In genomic region chr14:60343571-60344071, GRCh38 we compare ENCODE assay signal across 26 cellular contexts.
DNase-seq lines count a peak whose midpoint lies in the region; ATAC-seq, FAIRE-seq and TF ChIP-seq lines count a peak whose summit lies in the region.
"Had no signal": no experiment of that assay in that cellular context is flagged by ENCODE, and none has a peak within 500 bp of the region (broad histone marks: within the 10 kb centered on the region; RNA-seq: fewer than 3 reads in every experiment).

No MANE protein-coding gene starts in this region.

- POLR2A ChIA-PET in OCI-LY7 (lab: Charles Lee), result interaction anchor here (0.6 to 1.4 kb wide), 4 partner anchors 11 to 160 kb away, joined by 3 to 8 read pairs (median 4); no protein-coding TSS in a partner anchor

- H3K27ac ChIP-seq in OCI-LY7 (ENCODE audit: low read depth, low read length, poor library complexity, severe bottlenecking) (peak overlapping the region; percentile 1), prostate gland (no peak overlapping the region)
- H3K27ac ChIP-seq: A549; BLaER1 treated with 17β-estradiol and CSF1 and Interleukin-3, amounts not matched to agents 10 nM and 100 nM; SJSA1 had no signal

- H3K9me2 ChIP-seq in OCI-LY7 (ENCODE audit: insufficient read depth, low read length), result no peaks in the 10 kb centered on the region

- no peaks in the 10 kb centered on the region for H4K20me1 ChIP-seq in OCI-LY7 (ENCODE audit: insufficient read depth, low read length)
- H4K20me1 ChIP-seq: BLaER1 treated with 17β-estradiol and CSF1 and Interleukin-3, amounts not matched to agents 10 nM and 100 nM had no signal

- no peak overlapping the region for H3K4me3 Mint-ChIP-seq in stimulated activated effector memory CD8-positive, alpha-beta T cell treated with anti-CD3 and anti-CD28 coated beads, Interleukin-12 subunit alpha, Interleukin-12 subunit beta, amount 100 ng/mL, for 72 hours
- H3K4me3 Mint-ChIP-seq: CD4-positive, alpha-beta T cell had no signal

- intact Hi-C loops in OCI-LY7 (cut with micrococcal nuclease; ENCODE audit: unreplicated experiment) (loop anchor here (10.0 kb wide), 2 partner anchors 391 to 859 kb away; partner anchors contain the start of genes JKAMP, L3HYPDH and MNAT1), prostate gland (cut with DNase I) (no loop called here)

- TF ChIP-seq POLR2A in GM12892 (IDR thresholded peaks at IDR 0.05; ENCODE audit: low read depth, low read length) (no peak), prostate gland (IDR thresholded peaks at IDR 0.05) (no peak)

- no TSS peak for BruUV-seq in OCI-LY7 (replicated peaks; lab: Mats Ljungman, UMichigan)

- DNase-seq in GM12892 (ENCODE audit: insufficient read length) (no peak), OCI-LY7 (ENCODE audit: low spot score) (no peak), EL (no peak), prostate gland (ENCODE audit: low spot score) (no peak)
- DNase-seq in Jurkat, Clone E6-1 (ENCODE audit: low read depth, low spot score), result peak; percentile 98
- DNase-seq in stimulated activated effector memory CD8-positive, alpha-beta T cell treated with anti-CD3 and anti-CD28 coated beads, Interleukin-12 subunit alpha, Interleukin-12 subunit beta, amount 100 ng/mL, for 72 hours (ENCODE audit: low spot score in 2 of 2), result no peak
- DNase-seq: AML-193; CD4-positive, alpha-beta T cell; MG63; NCI-H1048; NCI-H1417; NCI-H1694; NCI-H2029 treated with DMSO at 0.1 percent for 48 hours; NCI-H2227 treated with DMSO at 0.1 percent for 48 hours; NCI-H526 treated with DMSO at 0.1 percent for 48 hours; Right ventricle myocardium superior; RPMI8226; T-helper 1 cell had no signal

- TF ChIP-seq CTCF in OCI-LY7 (conservative IDR thresholded peaks at IDR 0.05; ENCODE audit: low read length), result no peak
- no peak for TF ChIP-seq CTCF in prostate gland (IDR thresholded peaks at IDR 0.05)

- peak overlapping the region; percentile 85; the same call in 1 of the 2 replicates for H2AFZ ChIP-seq in OCI-LY7 (ENCODE audit: low read length)

- H3K79me2 ChIP-seq in OCI-LY7 (ENCODE audit: insufficient read depth, low read depth, low read length), result no peaks in the 10 kb centered on the region

- H3K36me3 Mint-ChIP-seq in stimulated activated effector memory CD8-positive, alpha-beta T cell treated with anti-CD3 and anti-CD28 coated beads, Interleukin-12 subunit alpha, Interleukin-12 subunit beta, amount 100 ng/mL, for 72 hours, result no peaks in the 10 kb centered on the region

- no peaks in the 10 kb centered on the region for H3K9me3 ChIP-seq in OCI-LY7 (ENCODE audit: low read length)
- H3K9me3 ChIP-seq in prostate gland, result no peaks in the 10 kb centered on the region
- H3K9me3 ChIP-seq: A549; BLaER1 treated with 17β-estradiol and CSF1 and Interleukin-3, amounts not matched to agents 10 nM and 100 nM; MG63; SJSA1 had no signal

- 76% methylated on average over 6 of the region's 6 CpGs for WGBS in prostate gland

- no peaks in the 10 kb centered on the region for H3K9me3 Mint-ChIP-seq in stimulated activated effector memory CD8-positive, alpha-beta T cell treated with anti-CD3 and anti-CD28 coated beads, Interleukin-12 subunit alpha, Interleukin-12 subunit beta, amount 100 ng/mL, for 72 hours
- H3K9me3 Mint-ChIP-seq: CD4-positive, alpha-beta T cell had no signal

- H3K27me3 ChIP-seq in prostate gland (replicated peaks; ENCODE audit: insufficient read depth), result no peaks in the 10 kb centered on the region
- H3K27me3 ChIP-seq: BLaER1 treated with 17β-estradiol and CSF1 and Interleukin-3, amounts not matched to agents 10 nM and 100 nM; MG63; SJSA1 had no signal

- H3K27ac Mint-ChIP-seq in stimulated activated effector memory CD8-positive, alpha-beta T cell treated with anti-CD3 and anti-CD28 coated beads, Interleukin-12 subunit alpha, Interleukin-12 subunit beta, amount 100 ng/mL, for 72 hours, result no peak overlapping the region
- H3K27ac Mint-ChIP-seq: CD4-positive, alpha-beta T cell had no signal

- H3K4me1 ChIP-seq in OCI-LY7 (ENCODE audit: insufficient read depth, low read length, poor library complexity, severe bottlenecking) (peaks cover 53% of the 10 kb centered on the region), prostate gland (replicated peaks) (no peaks in the 10 kb centered on the region)
- H3K4me1 ChIP-seq: A549 had no signal

- ATAC-seq in stimulated activated effector memory CD8-positive, alpha-beta T cell treated with anti-CD3 and anti-CD28 coated beads, Interleukin-12 subunit alpha, Interleukin-12 subunit beta, amount 100 ng/mL, for 72 hours, result peak; percentile 34
- no peak for ATAC-seq in GM21423 (IDR thresholded peaks at IDR 0.05; ENCODE audit: unreplicated experiment)
- ATAC-seq: GM12878, HepG2, K562 had no signal

- no peak overlapping the region; the same call in 1 of the 2 replicates for H3K4me2 ChIP-seq in OCI-LY7 (ENCODE audit: low read length)
- H3K4me2 ChIP-seq: A549 had no signal

- H3K36me3 ChIP-seq in OCI-LY7 (ENCODE audit: insufficient read depth, low read length), result no peaks in the 10 kb centered on the region
- H3K36me3 ChIP-seq in prostate gland, result no peaks in the 10 kb centered on the region
- H3K36me3 ChIP-seq: BLaER1 treated with 17β-estradiol and CSF1 and Interleukin-3, amounts not matched to agents 10 nM and 100 nM; MG63; SJSA1 had no signal

- H3K4me1 Mint-ChIP-seq in stimulated activated effector memory CD8-positive, alpha-beta T cell treated with anti-CD3 and anti-CD28 coated beads, Interleukin-12 subunit alpha, Interleukin-12 subunit beta, amount 100 ng/mL, for 72 hours, result peaks cover 10% of the 10 kb centered on the region

- H3K4me3 ChIP-seq in Jurkat, Clone E6-1 (ENCODE audit: low read length), result peak overlapping the region; percentile 47
- H3K4me3 ChIP-seq in OCI-LY7 (ENCODE audit: low read depth, low read length, poor library complexity, severe bottlenecking), result no peak overlapping the region
- no peak overlapping the region for H3K4me3 ChIP-seq in prostate gland
- H3K4me3 ChIP-seq: A549; BLaER1 treated with 17β-estradiol and CSF1 and Interleukin-3, amounts not matched to agents 10 nM and 100 nM; GM12878; K562; MG63; SJSA1 had no signal

- CTCF ChIA-PET in OCI-LY7 (lab: Charles Lee; ENCODE audit: unreplicated experiment), result no interaction called here

- FAIRE-seq in GM12892 (lab: Jason Lieb, UNC), result peak; percentile 82
- FAIRE-seq: A549, G401.6, GM12878, HepG2, K562 had no signal
